In genomic region chr7:99381664-99382075, GRCh38 we compare ENCODE assay signal across 2 cellular contexts.
TF ChIP-seq lines count a peak whose summit lies in the region.

No MANE protein-coding gene starts in this region.

TF ChIP-seq in WTC11, 78 proteins besides CTCF, POLR2A, EP300 and RAD21:
- no peak for TF ChIP-seq AR (CRISPR knock-in tag; IDR thresholded peaks at IDR 0.05)
- TF ChIP-seq FOXP1 (CRISPR knock-in tag; IDR thresholded peaks at IDR 0.05; ENCODE audit: borderline replicate concordance): peak; percentile 45; the same call in 1 of the 2 replicates

TF ChIP-seq in liver, 16 proteins besides CTCF, POLR2A, EP300 and RAD21 (continued from another document):
- TF ChIP-seq EGR1 (IDR thresholded peaks at IDR 0.05; ENCODE audit: low read depth in 2 of 2) (no peak), JUND (IDR thresholded peaks at IDR 0.05) (no peak), MAX (IDR thresholded peaks at IDR 0.05) (no peak), REST (IDR thresholded peaks at IDR 0.05) (no peak), HNF4G (IDR thresholded peaks at IDR 0.05) (peak; percentile 61), HNF4A (conservative IDR thresholded peaks at IDR 0.05) (peak; percentile 84 to 92), FOXA1 (IDR thresholded peaks at IDR 0.05) (no peak), TAF1 (conservative IDR thresholded peaks at IDR 0.05) (no peak), ATF3 (IDR thresholded peaks at IDR 0.05) (no peak), RXRA (IDR thresholded peaks at IDR 0.05) (peak; percentile 77 to 90), ZBTB33 (IDR thresholded peaks at IDR 0.05) (no peak)
TF ChIP-seq in liver: peak in this region for 4.
